29 cellular contexts compared by ENCODE assay signal in the genomic region with DNA sequence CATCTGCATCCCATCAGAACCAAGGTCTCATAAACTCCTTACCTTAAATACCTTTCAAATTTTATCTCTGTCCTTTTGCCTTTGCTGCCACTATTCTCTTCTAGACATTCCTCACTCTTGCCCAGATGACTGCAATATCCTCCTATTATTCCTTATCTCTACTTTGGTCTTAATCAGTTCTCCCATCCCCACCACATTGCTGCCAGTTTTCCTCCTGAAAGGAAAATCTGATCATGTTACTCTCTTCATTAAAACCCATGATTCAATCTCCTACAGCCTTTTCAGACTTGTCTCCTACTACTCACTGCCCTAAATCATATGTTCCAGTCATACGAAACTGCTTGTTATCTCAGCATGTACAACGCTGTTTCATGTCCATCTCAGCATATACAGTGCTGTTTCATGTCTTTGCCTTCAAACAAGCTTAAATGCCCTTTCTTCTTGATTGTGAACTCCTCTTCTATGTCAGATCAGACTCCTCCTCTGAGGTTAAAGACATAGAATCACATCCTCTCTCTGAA.
"Had no signal": no experiment of that assay in that cellular context is flagged by ENCODE, and none has a peak within 500 bp of the region (broad histone marks: within the 10 kb centered on the region; RNA-seq: fewer than 3 reads in every experiment).

No MANE protein-coding gene starts in this region.

- H3K27ac Mint-ChIP-seq: activated CD4-positive, alpha-beta T cell treated with anti-CD3 and anti-CD28 coated beads for 36 hours; activated CD8-positive, alpha-beta memory T cell treated with anti-CD3 and anti-CD28 coated beads, Interleukin-2, amount 10 ng/mL, durations not matched to agents 7 days and 5 days; activated CD8-positive, alpha-beta T cell treated with anti-CD3 and anti-CD28 coated beads, Interleukin-2, amount 10 ng/mL, durations not matched to agents 7 days and 5 days; activated naive CD4-positive, alpha-beta T cell treated with anti-CD3 and anti-CD28 coated beads, Interleukin-2, amount 50 U/mL, for 24 hours; activated T-helper 2 cell treated with anti-CD3 and anti-CD28 coated beads, Interferon-gamma antibody, Interleukin-2, Interleukin-4, amounts not matched to agents 10 μg/mL and 5 μg/mL and 100 μg/mL, durations not matched to agents 14 hours and 24 hours and 36 hours; brain; mesothelial cell of epicardium; naive B cell; nephron progenitor cell; stimulated activated naive B cell treated with anti-CD40 and anti-IgM and Interleukin-4, amounts not matched to agents 10 μg/mL and 1 μg/mL and 100 μg/mL, for 72 hours had no signal

- H3K4me3 Mint-ChIP-seq: activated CD4-positive, alpha-beta T cell treated with anti-CD3 and anti-CD28 coated beads for 36 hours; activated CD8-positive, alpha-beta memory T cell treated with anti-CD3 and anti-CD28 coated beads, Interleukin-2, amount 10 ng/mL, durations not matched to agents 7 days and 5 days; activated CD8-positive, alpha-beta T cell treated with anti-CD3 and anti-CD28 coated beads, Interleukin-2, amount 10 ng/mL, durations not matched to agents 7 days and 5 days; activated naive CD4-positive, alpha-beta T cell treated with anti-CD3 and anti-CD28 coated beads, Interleukin-2, amount 50 U/mL, for 24 hours; brain; mesothelial cell of epicardium; naive B cell; nephron progenitor cell; stimulated activated naive B cell treated with anti-CD40 and anti-IgM and Interleukin-4, amounts not matched to agents 10 μg/mL and 1 μg/mL and 100 μg/mL, for 72 hours had no signal

- H3K9me3 Mint-ChIP-seq: activated naive CD4-positive, alpha-beta T cell treated with anti-CD3 and anti-CD28 coated beads, Interleukin-2, amount 50 U/mL, for 24 hours; activated T-helper 2 cell treated with anti-CD3 and anti-CD28 coated beads, Interferon-gamma antibody, Interleukin-2, Interleukin-4, amounts not matched to agents 10 μg/mL and 5 μg/mL and 100 μg/mL, durations not matched to agents 14 hours and 24 hours and 36 hours; brain; mesothelial cell of epicardium; nephron progenitor cell; stimulated activated naive B cell treated with anti-CD40 and anti-IgM and Interleukin-4, amounts not matched to agents 10 μg/mL and 1 μg/mL and 100 μg/mL, for 72 hours had no signal

- H3K4me1 Mint-ChIP-seq: activated CD4-positive, alpha-beta T cell treated with anti-CD3 and anti-CD28 coated beads for 36 hours; activated CD8-positive, alpha-beta memory T cell treated with anti-CD3 and anti-CD28 coated beads, Interleukin-2, amount 10 ng/mL, durations not matched to agents 7 days and 5 days; activated naive CD4-positive, alpha-beta T cell treated with anti-CD3 and anti-CD28 coated beads, Interleukin-2, amount 50 U/mL, for 24 hours; brain; mesothelial cell of epicardium; naive B cell; nephron progenitor cell; stimulated activated naive B cell treated with anti-CD40 and anti-IgM and Interleukin-4, amounts not matched to agents 10 μg/mL and 1 μg/mL and 100 μg/mL, for 72 hours had no signal

- H3K27ac ChIP-seq: cardiac muscle cell, colonic mucosa, dorsolateral prefrontal cortex, heart right ventricle, left ventricle myocardium inferior, pancreas, prostate gland, suprapubic skin, upper lobe of right lung had no signal

- H3K36me3 ChIP-seq: cardiac muscle cell, colonic mucosa, heart right ventricle, left ventricle myocardium inferior, pancreas, prostate gland, suprapubic skin, tibial artery, upper lobe of right lung had no signal

- H3K9me3 ChIP-seq: colonic mucosa, heart right ventricle, left ventricle myocardium inferior, pancreas, prostate gland, suprapubic skin, tibial artery, upper lobe of right lung had no signal

- H3K36me3 Mint-ChIP-seq: activated CD8-positive, alpha-beta memory T cell treated with anti-CD3 and anti-CD28 coated beads, Interleukin-2, amount 10 ng/mL, durations not matched to agents 7 days and 5 days; activated naive CD4-positive, alpha-beta T cell treated with anti-CD3 and anti-CD28 coated beads, Interleukin-2, amount 50 U/mL, for 24 hours; brain; mesothelial cell of epicardium; naive B cell; stimulated activated naive B cell treated with anti-CD40 and anti-IgM and Interleukin-4, amounts not matched to agents 10 μg/mL and 1 μg/mL and 100 μg/mL, for 72 hours had no signal

- H3K4me1 ChIP-seq: colonic mucosa, left ventricle myocardium inferior, pancreas had no signal

- H3K27me3 ChIP-seq: cardiac muscle cell, colonic mucosa, heart right ventricle, pancreas, suprapubic skin, tibial artery, upper lobe of right lung had no signal

- H3K4me3 ChIP-seq: cardiac muscle cell, colonic mucosa, dorsolateral prefrontal cortex, heart right ventricle, left ventricle myocardium inferior, lung, pancreas, prostate gland, suprapubic skin, tibial artery, upper lobe of right lung had no signal

- H3K27me3 Mint-ChIP-seq: brain; stimulated activated naive B cell treated with anti-CD40 and anti-IgM and Interleukin-4, amounts not matched to agents 10 μg/mL and 1 μg/mL and 100 μg/mL, for 72 hours had no signal

- DNase-seq: activated CD4-positive, alpha-beta T cell treated with anti-CD3 and anti-CD28 coated beads for 36 hours; activated CD4-positive, CD25-positive, alpha-beta regulatory T cell; activated CD8-positive, alpha-beta memory T cell treated with anti-CD3 and anti-CD28 coated beads, Interleukin-2, amount 10 ng/mL, durations not matched to agents 7 days and 5 days; activated CD8-positive, alpha-beta T cell treated with anti-CD3 and anti-CD28 coated beads, Interleukin-2, amount 10 ng/mL, durations not matched to agents 7 days and 5 days; activated T-cell treated with anti-CD3 and anti-CD28 coated beads, Interleukin-2, amount 50 U/mL, for 48 hours; aorta; cerebellar nuclear complex; colonic mucosa; dorsolateral prefrontal cortex; effector memory CD4-positive, alpha-beta T cell; foreskin fibroblast; heart right ventricle; left ventricle myocardium inferior; naive B cell; nephron progenitor cell; pancreas; stimulated activated CD4-positive, alpha-beta T cell treated with anti-CD3 and anti-CD28 coated beads, Interleukin-15, amount 100 ng/mL, for 24 hours; stimulated activated CD4-positive, alpha-beta T cell treated with anti-CD3 and anti-CD28 coated beads, Interleukin-2, amount 100 ng/mL, for 24 hours; stimulated activated naive B cell treated with anti-CD40 and anti-IgM and Interleukin-4, amounts not matched to agents 10 μg/mL and 1 μg/mL and 100 μg/mL, for 72 hours; tibial artery; upper lobe of right lung had no signal

- ATAC-seq: activated CD4-positive, alpha-beta T cell treated with anti-CD3 and anti-CD28 coated beads for 36 hours; activated CD8-positive, alpha-beta memory T cell treated with anti-CD3 and anti-CD28 coated beads, Interleukin-2, amount 10 ng/mL, durations not matched to agents 7 days and 5 days; activated CD8-positive, alpha-beta T cell treated with anti-CD3 and anti-CD28 coated beads, Interleukin-2, amount 10 ng/mL, durations not matched to agents 7 days and 5 days; heart right ventricle; pancreas; stimulated activated naive B cell treated with anti-CD40 and anti-IgM and Interleukin-4, amounts not matched to agents 10 μg/mL and 1 μg/mL and 100 μg/mL, for 72 hours; upper lobe of right lung had no signal
